Comparison of ENCODE assay signal across 9 cellular contexts in the genomic region with DNA sequence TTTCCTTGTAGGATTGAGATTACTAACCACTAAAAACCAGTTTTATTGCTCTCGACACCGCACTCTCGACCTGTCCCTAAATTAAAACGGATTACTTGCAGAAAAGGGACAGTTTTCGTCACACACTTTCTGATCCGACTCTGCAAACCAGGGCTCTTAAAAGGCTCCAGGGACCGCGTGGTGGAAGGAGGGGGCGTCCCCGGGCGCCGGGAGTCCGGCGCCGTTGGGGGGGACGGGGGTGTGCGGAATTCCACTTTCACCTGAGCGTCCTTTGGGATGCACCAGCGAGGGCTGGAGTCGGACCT.
A peak's percentile ranks its signal among the peaks of the same experiment; 100 is the strongest.
DNase-seq lines count a peak whose midpoint lies in the region; ATAC-seq, FAIRE-seq and TF ChIP-seq lines count a peak whose summit lies in the region.
"Had no signal": no experiment of that assay in that cellular context is flagged by ENCODE, and none has a peak within 500 bp of the region (broad histone marks: within the 10 kb centered on the region; RNA-seq: fewer than 3 reads in every experiment).

No MANE protein-coding gene starts in this region.

- no peak for FAIRE-seq in HTR-8/SVneo (lab: Jason Lieb, UNC)
- FAIRE-seq: frontal cortex had no signal

- H3K4me3 ChIP-seq in AG04449 (ENCODE audit: low read depth, low read length) (peak overlapping the region; percentile 67), epithelial cell of esophagus (ENCODE audit: low read length) (peak overlapping the region; percentile 61)

- TF ChIP-seq CTCF in AG04449 (IDR thresholded peaks at IDR 0.05; ENCODE audit: insufficient read depth, low read length, missing control alignments) (no peak), epithelial cell of esophagus (IDR thresholded peaks at IDR 0.05; ENCODE audit: insufficient read depth, low read depth, low read length, missing control alignments) (no peak), nephron (IDR thresholded peaks at IDR 0.05; ENCODE audit: unreplicated experiment in 3 of 3) (no peak)

- peaks cover 25% of the 10 kb centered on the region for H3K27me3 Mint-ChIP-seq in T-helper 2 cell treated with Interferon-gamma antibody and Interleukin-4, amounts not matched to agents 5 μg/mL and 100 μg/mL, for 36 hours (ENCODE audit: low read depth)
- peaks cover 47% of the 10 kb centered on the region for H3K27me3 Mint-ChIP-seq in nephron (ENCODE audit: low read depth)

- peak overlapping the region; percentile 83 for H3K4me3 Mint-ChIP-seq in T-helper 2 cell treated with Interferon-gamma antibody and Interleukin-4, amounts not matched to agents 5 μg/mL and 100 μg/mL, for 36 hours
- H3K4me3 Mint-ChIP-seq in nephron, result peak overlapping the region; percentile 84 to 92 (median 85)

- POLR2A ChIA-PET in AG04449 (lab: Yijun Ruan, JAX), result no interaction called here

- H3K4me1 Mint-ChIP-seq in T-helper 2 cell treated with Interferon-gamma antibody and Interleukin-4, amounts not matched to agents 5 μg/mL and 100 μg/mL, for 36 hours (ENCODE audit: low read depth), result peaks cover 17% of the 10 kb centered on the region
- peaks cover 12% of the 10 kb centered on the region for H3K4me1 Mint-ChIP-seq in nephron

- H3K36me3 Mint-ChIP-seq in T-helper 2 cell treated with Interferon-gamma antibody and Interleukin-4, amounts not matched to agents 5 μg/mL and 100 μg/mL, for 36 hours (ENCODE audit: low read depth), result no peaks in the 10 kb centered on the region
- peaks cover 4% of the 10 kb centered on the region for H3K36me3 Mint-ChIP-seq in nephron (ENCODE audit: low read depth)

- no peak for DNase-seq in AG04449 (ENCODE audit: low read depth, low spot score)
- DNase-seq in T-helper 2 cell treated with Interferon-gamma antibody and Interleukin-4, amounts not matched to agents 5 μg/mL and 100 μg/mL, for 36 hours (ENCODE audit: low spot score), result peak; percentile 7
- peak; percentile 18 for DNase-seq in epithelial cell of esophagus (ENCODE audit: low read depth)
- DNase-seq in HTR-8/SVneo (ENCODE audit: insufficient read length, low spot score), result no peak

- CTCF ChIA-PET in AG04449 (lab: Yijun Ruan, JAX), result no interaction called here

- H3K27ac Mint-ChIP-seq in T-helper 2 cell treated with Interferon-gamma antibody and Interleukin-4, amounts not matched to agents 5 μg/mL and 100 μg/mL, for 36 hours, result no peak overlapping the region
- H3K27ac Mint-ChIP-seq in nephron, result no peak overlapping the region

- ATAC-seq in GM21825 (IDR thresholded peaks at IDR 0.05; ENCODE audit: unreplicated experiment) (peak; percentile 10), GM19455 (IDR thresholded peaks at IDR 0.05; ENCODE audit: unreplicated experiment) (no peak), GM18502 (IDR thresholded peaks at IDR 0.05; ENCODE audit: poor library complexity, unreplicated experiment) (no peak)

- H3K9me3 Mint-ChIP-seq in T-helper 2 cell treated with Interferon-gamma antibody and Interleukin-4, amounts not matched to agents 5 μg/mL and 100 μg/mL, for 36 hours, result no peaks in the 10 kb centered on the region
- peaks cover 3% of the 10 kb centered on the region for H3K9me3 Mint-ChIP-seq in nephron

Comparison
In these comparisons a context has a peak if more than half of its experiments do, and no peak if none do; other contexts are left out.
1. DNase-seq: peak in T-helper 2 cell treated with Interferon-gamma antibody and Interleukin-4, amounts not matched to agents 5 μg/mL and 100 μg/mL, for 36 hours (single experiment) and epithelial cell of esophagus (single experiment); none in AG04449 (single experiment) and HTR-8/SVneo (single experiment).